Comparison of ENCODE assay signal across 8 cellular contexts in the genomic region with DNA sequence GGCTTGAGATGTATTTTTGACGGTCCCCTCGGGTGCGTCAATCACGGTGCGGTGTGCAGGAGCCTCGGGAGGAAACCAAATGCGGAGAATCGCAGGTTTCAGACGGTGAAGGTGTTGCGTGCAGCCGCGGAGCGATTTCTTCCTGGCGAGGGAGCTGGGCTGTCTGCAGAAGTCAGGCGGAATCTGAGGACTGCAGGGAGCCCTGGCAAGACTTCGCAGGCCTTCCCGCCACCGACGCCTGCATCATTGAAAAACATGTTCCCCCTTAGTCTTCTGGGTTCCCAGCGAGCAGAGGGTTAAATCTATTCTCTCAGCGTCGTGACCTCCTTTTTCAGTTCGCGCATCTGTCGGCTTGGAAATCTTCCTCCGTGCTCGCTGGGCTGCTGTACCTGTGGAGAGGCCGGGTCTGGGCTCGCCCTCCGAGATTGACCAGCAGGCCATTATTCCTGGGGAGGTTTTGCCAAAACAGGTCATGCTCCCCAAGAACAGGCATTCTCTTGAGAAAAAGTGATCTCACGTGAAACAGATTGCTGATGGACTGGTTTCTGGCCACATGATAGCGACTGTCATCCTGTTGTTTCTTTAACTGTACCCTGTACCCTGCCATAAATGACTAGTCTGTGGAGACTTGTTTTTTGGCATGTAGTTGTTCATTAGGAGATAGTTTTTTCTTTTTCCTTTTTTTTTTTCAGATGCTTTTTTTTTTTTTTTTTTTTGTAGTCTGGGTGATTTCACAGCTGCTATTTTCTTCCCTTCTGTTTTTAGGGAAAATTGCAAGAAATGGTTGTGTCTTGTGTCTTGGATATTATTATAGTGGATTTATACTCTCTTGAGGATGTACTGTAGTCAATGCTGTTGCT. TPM values are rescaled to one million over a fixed set of nuclear protein-coding genes. Genes with fewer than 3 reads are reported as not detected.
DNase-seq lines count a peak whose midpoint lies in the region; ATAC-seq lines count a peak whose summit lies in the region.

No MANE protein-coding gene starts in this region.

- peak; percentile 30 for DNase-seq in NCI-H1694 treated with DMSO at 0.1 percent for 48 hours (lab: John Stamatoyannopoulos, UW)
- no peak for DNase-seq in NCI-H1694 (lab: John Stamatoyannopoulos, UW)
- DNase-seq in T follicular helper cell (ENCODE audit: low read depth): peak; percentile 9
- peak; percentile 74 for DNase-seq in astrocyte of the hippocampus (ENCODE audit: low read depth, low spot score)
- peak; percentile 38 to 59 (median 56) for DNase-seq in immature natural killer cell
- peak; percentile 42 for DNase-seq in stimulated activated CD4-positive, alpha-beta T cell treated with anti-CD3 and anti-CD28 coated beads, Interleukin-1b, Interleukin-23, amount 100 ng/mL, for 48 hours

- peaks cover 53 to 61% of the 10 kb centered on the region in 2 donors for H3K4me1 Mint-ChIP-seq in immature natural killer cell

- peak overlapping the region; percentile 91 for H3K27ac ChIP-seq in HUES48 (ENCODE audit: low read depth, low read length)

- no peaks in the 10 kb centered on the region for H3K9me3 Mint-ChIP-seq in immature natural killer cell

- H3K9ac ChIP-seq in HUES48 (ENCODE audit: low read depth, low read length): peak overlapping the region; percentile 89

- no peaks in the 10 kb centered on the region for H3K36me3 ChIP-seq in HUES48 (ENCODE audit: control insufficient read depth, insufficient read depth, low read length)

- no peak for ATAC-seq in HG02840 (IDR thresholded peaks at IDR 0.05; ENCODE audit: low FRiP score, unreplicated experiment)

- H3K36me3 Mint-ChIP-seq in immature natural killer cell: no peaks in the 10 kb centered on the region

- H3K4me1 ChIP-seq in HUES48 (ENCODE audit: control insufficient read depth, insufficient read depth, low read length): peaks cover 12% of the 10 kb centered on the region; the same call in 1 of the 2 replicates

- peaks cover 9 to 13% (median 9%) of the 10 kb centered on the region in 3 donors for H3K27me3 Mint-ChIP-seq in immature natural killer cell (ENCODE audit: low read depth in 3 of 3)

- peak overlapping the region; percentile 89 to 96 (median 94) for H3K27ac Mint-ChIP-seq in immature natural killer cell

- H3K9me3 ChIP-seq in HUES48 (ENCODE audit: control insufficient read depth, insufficient read depth, low read length): no peaks in the 10 kb centered on the region

- H3K4me3 ChIP-seq in HUES48 (ENCODE audit: low read depth, low read length): peak overlapping the region; percentile 97

- H3K27me3 ChIP-seq in HUES48 (ENCODE audit: control insufficient read depth, insufficient read depth, low read length): no peaks in the 10 kb centered on the region

- H3K4me3 Mint-ChIP-seq in immature natural killer cell: peak overlapping the region; percentile 95 to 98 (median 97)

RNA-seq across cellular contexts. Expression of a gene that starts 0.9 kb away (rescaled TPM):
- 10 to 100 TPM; 39.7 to 88.9 (median 59.4) TPM for polyA plus RNA-seq in immature natural killer cell
